Comparison of ENCODE assay signal across 16 cellular contexts in genomic region chr1:77680173-77680572, GRCh38. TPM values are rescaled to one million over a fixed set of nuclear protein-coding genes. Genes with fewer than 3 reads are reported as not detected.
DNase-seq lines count a peak whose midpoint lies in the region; ATAC-seq, FAIRE-seq and TF ChIP-seq lines count a peak whose summit lies in the region.
"Had no signal": no experiment of that assay in that cellular context is flagged by ENCODE, and none has a peak within 500 bp of the region (broad histone marks: within the 10 kb centered on the region; RNA-seq: fewer than 3 reads in every experiment).

No MANE protein-coding gene starts in this region.

- H3K27ac ChIP-seq in K562 (ENCODE audit: extremely low read depth, low read depth, low read length), result peak overlapping the region; percentile 60
- H3K27ac ChIP-seq: adrenal gland, left ventricle myocardium inferior had no signal

- H3K27me3 Mint-ChIP-seq in activated CD4-positive, alpha-beta T cell treated with anti-CD3 and anti-CD28 coated beads, Interleukin-2, amount 10 ng/mL, durations not matched to agents 7 days and 5 days, result no peaks in the 10 kb centered on the region

- intact Hi-C loops in K562 (cut with micrococcal nuclease), result loop anchor here (2.0 to 5.0 kb wide), 6 partner anchors 88 to 1893 kb away; partner anchors contain the start of genes DNAJB4, FUBP1 and RABGGTB

- POLR2A ChIA-PET in activated CD4-positive, alpha-beta T cell treated with anti-CD3 and anti-CD28 coated beads, Interleukin-2, amount 10 ng/mL, durations not matched to agents 7 days and 5 days (lab: Charles Lee), result interaction anchor here (0.9 kb wide), 1 partner anchor 11 kb away, joined by 4 read pairs; no protein-coding TSS in a partner anchor
- POLR2A ChIA-PET in K562 (lab: Yijun Ruan, JAX), result interaction anchor here (0.8 to 0.9 kb wide), 2 partner anchors 9 to 42 kb away, joined by 3 to 5 read pairs; no protein-coding TSS in a partner anchor

- in situ Hi-C loops in K562 (cut with MboI), result no loop called here
- in situ Hi-C loops in GM13977 (cut with MboI; ENCODE audit: low pct_unique_long_range_greater_than_20kb, low sequenced_read_pairs, unreplicated experiment), result no loop called here

- H3K9me3 Mint-ChIP-seq in activated CD4-positive, alpha-beta T cell treated with anti-CD3 and anti-CD28 coated beads, Interleukin-2, amount 10 ng/mL, durations not matched to agents 7 days and 5 days, result no peaks in the 10 kb centered on the region

- WGBS in K562 (ENCODE audit: insufficient coverage, low coverage, missing lambda C conversion rate), result 0% methylated on average over 2 of the region's 2 CpGs

- peaks cover 73% of the 10 kb centered on the region for H3K79me2 ChIP-seq in K562 (ENCODE audit: control insufficient read depth, insufficient read depth, low read length)

- H3K9ac ChIP-seq in K562 (ENCODE audit: insufficient read depth in 1 of 2, low read depth in 2 of 2, low read length in 2 of 2), result peak overlapping the region; percentile 53 to 98; a peak in 3 of 4 replicates
- no peak overlapping the region for H3K9ac ChIP-seq in skeletal muscle satellite cell (ENCODE audit: low read depth, low read length)

- ATAC-seq in K562, result peak; percentile 2

- no peaks in the 10 kb centered on the region; the same call in 1 of the 2 replicates for H4K20me1 ChIP-seq in K562 (replicated peaks; ENCODE audit: control insufficient read depth, insufficient read depth, low read length)

- H3K36me3 ChIP-seq in MG63 (no peaks in the 10 kb centered on the region; the same call in 1 of the 2 replicates), K562 (ENCODE audit: control insufficient read depth, insufficient read depth, low read length) (peaks cover 20% of the 10 kb centered on the region; the same call in 2 of the 3 replicates), skeletal muscle satellite cell (ENCODE audit: insufficient read depth, low read length) (no peaks in the 10 kb centered on the region)
- H3K36me3 ChIP-seq: adrenal gland, HAP-1, left ventricle myocardium inferior had no signal

- H3K4me3 Mint-ChIP-seq in activated CD4-positive, alpha-beta T cell treated with anti-CD3 and anti-CD28 coated beads, Interleukin-2, amount 10 ng/mL, durations not matched to agents 7 days and 5 days, result no peak overlapping the region

- no peak for DNase-seq in activated CD4-positive, alpha-beta T cell treated with anti-CD3 and anti-CD28 coated beads, Interleukin-2, amount 10 ng/mL, durations not matched to agents 7 days and 5 days
- DNase-seq in activated CD4-positive, alpha-beta T cell treated with anti-CD3 and anti-CD28 coated beads, Interleukin-2, amount 50 U/mL, for 48 hours, result no peak
- DNase-seq in MG63 (no peak), K562 (ENCODE audit: extremely low read depth in 1 of 4, low spot score in 3 of 4) (peak in 1 of 4 experiments; percentile 25), GM13977 (ENCODE audit: low spot score) (no peak), NCI-H345 (lab: John Stamatoyannopoulos, UW) (no peak), OCI-M1 (lab: John Stamatoyannopoulos, UW) (no peak)
- DNase-seq: dermis blood vessel endothelial cell; glutamatergic neuron; left ventricle myocardium inferior; NCI-H2227 treated with DMSO at 0.1 percent for 48 hours; SHP77 treated with DMSO at 0.1 percent for 48 hours; stimulated activated CD4-positive, alpha-beta T cell treated with anti-CD3 and anti-CD28 coated beads, Interleukin-2, amount 100 ng/mL, for 48 hours had no signal

- TF ChIP-seq EP300 in K562 (IDR thresholded peaks at IDR 0.05; ENCODE audit: low read length), result no peak

- H3K36me3 Mint-ChIP-seq in activated CD4-positive, alpha-beta T cell treated with anti-CD3 and anti-CD28 coated beads, Interleukin-2, amount 10 ng/mL, durations not matched to agents 7 days and 5 days (ENCODE audit: low read depth), result peaks cover 6% of the 10 kb centered on the region

- no TSS peak for BruUV-seq in K562 (replicated peaks; lab: Mats Ljungman, UMichigan)

- H3K4me3 ChIP-seq in MG63 (0 out of 2 replicates have a peak overlapping the region, but pooled peaks have one; percentile 70), K562 (peak overlapping the region; percentile 35), skeletal muscle satellite cell (ENCODE audit: low read length) (peak overlapping the region; percentile 15)
- H3K4me3 ChIP-seq: adrenal gland, left ventricle myocardium inferior had no signal

- H2AFZ ChIP-seq in K562 (ENCODE audit: low read depth, low read length), result no peak overlapping the region

- TF ChIP-seq RAD21 in K562 (CRISPR knock-in tag; conservative IDR thresholded peaks at IDR 0.05 in 1 of 2, IDR thresholded peaks at IDR 0.05 in 1 of 2), result no peak

- H3K4me2 ChIP-seq in K562 (ENCODE audit: insufficient read depth, low read length) (peak overlapping the region; percentile 82), skeletal muscle satellite cell (ENCODE audit: low read length) (peak overlapping the region; percentile 35)

- peaks cover 41% of the 10 kb centered on the region for H3K4me1 Mint-ChIP-seq in activated CD4-positive, alpha-beta T cell treated with anti-CD3 and anti-CD28 coated beads, Interleukin-2, amount 10 ng/mL, durations not matched to agents 7 days and 5 days

- CTCF ChIA-PET in activated CD4-positive, alpha-beta T cell treated with anti-CD3 and anti-CD28 coated beads, Interleukin-2, amount 10 ng/mL, durations not matched to agents 7 days and 5 days (lab: Charles Lee), result no interaction called here
- CTCF ChIA-PET in K562 (lab: Yijun Ruan, JAX; ENCODE audit: low intra/inter-chr PET ratio), result no interaction called here

- peak overlapping the region; percentile 41 for H3K27ac Mint-ChIP-seq in activated CD4-positive, alpha-beta T cell treated with anti-CD3 and anti-CD28 coated beads, Interleukin-2, amount 10 ng/mL, durations not matched to agents 7 days and 5 days

- H3K9me1 ChIP-seq in K562 (ENCODE audit: control insufficient read depth, insufficient read depth, low read length), result no peaks in the 10 kb centered on the region

- no peak for TF ChIP-seq CTCF in K562 (IDR thresholded peaks at IDR 0.05 in 2 of 3, conservative IDR thresholded peaks at IDR 0.05 in 1 of 3; ENCODE audit: insufficient read depth in 2 of 3, low read depth in 1 of 3, low read length in 3 of 3)
- no peak for TF ChIP-seq CTCF in GM13977 (IDR thresholded peaks at IDR 0.05; ENCODE audit: extremely low read depth, insufficient read depth, missing control alignments)

- H3K9me3 ChIP-seq in MG63 (no peaks in the 10 kb centered on the region), K562 (replicated peaks; ENCODE audit: control insufficient read depth, insufficient read depth, low read depth, low read length) (no peaks in the 10 kb centered on the region), skeletal muscle satellite cell (replicated peaks; ENCODE audit: low read length) (no peaks in the 10 kb centered on the region)
- H3K9me3 ChIP-seq: adrenal gland, HAP-1, left ventricle myocardium inferior had no signal

- no peaks in the 10 kb centered on the region for H3K27me3 ChIP-seq in MG63
- no peaks in the 10 kb centered on the region for H3K27me3 ChIP-seq in K562 (ENCODE audit: control insufficient read depth in 2 of 2, insufficient read depth in 2 of 2, low read length in 2 of 2)
- H3K27me3 ChIP-seq in skeletal muscle satellite cell (ENCODE audit: control insufficient read depth, insufficient read depth, low read length), result no peaks in the 10 kb centered on the region
- H3K27me3 ChIP-seq: adrenal gland had no signal

- TF ChIP-seq POLR2A in K562 (conservative IDR thresholded peaks at IDR 0.05), result no peak

- no peak for FAIRE-seq in K562 (lab: Jason Lieb, UNC)

- H3K4me1 ChIP-seq in K562 (replicated peaks in 1 of 2; ENCODE audit: control insufficient read depth in 2 of 2, insufficient read depth in 2 of 2, low read length in 2 of 2) (peaks cover 5 to 7% of the 10 kb centered on the region in 2 experiments), skeletal muscle satellite cell (ENCODE audit: control insufficient read depth, insufficient read depth, low read length) (peaks cover 34% of the 10 kb centered on the region)

TF ChIP-seq in K562, 482 proteins besides CTCF, POLR2A, EP300 and RAD21 (continues in another document):
- TF ChIP-seq ZNF263 (CRISPR knock-in tag; IDR thresholded peaks at IDR 0.05; ENCODE audit: borderline replicate concordance), result no peak
- TF ChIP-seq HDGF (IDR thresholded peaks at IDR 0.05), result peak; percentile 64; the same call in 1 of the 2 replicates
- no peak for TF ChIP-seq PRPF4 (IDR thresholded peaks at IDR 0.05; ENCODE audit: insufficient read depth, low read depth, low read length, poor library complexity, severe bottlenecking)
- 0 out of 2 replicates have a peak, but pooled peaks have one; percentile 18 for TF ChIP-seq NFIC (IDR thresholded peaks at IDR 0.05)
- no peak for TF ChIP-seq HMG20B (CRISPR knock-in tag; IDR thresholded peaks at IDR 0.05)
- TF ChIP-seq SMARCE1 (IDR thresholded peaks at IDR 0.05), result 0 out of 2 replicates have a peak, but pooled peaks have one; percentile 18
- TF ChIP-seq ILK (tag; IDR thresholded peaks at IDR 0.05; ENCODE audit: borderline replicate concordance, low read depth), result no peak
- no peak for TF ChIP-seq MXI1 (IDR thresholded peaks at IDR 0.05; ENCODE audit: low read depth, low read length)
- TF ChIP-seq ZNF274 (IDR thresholded peaks at IDR 0.05; ENCODE audit: borderline replicate concordance, low read depth, low read length), result no peak

RNA-seq across cellular contexts. Expression of gene ZZZ3, which starts 2.3 kb away (rescaled TPM):
- total RNA-seq in activated CD4-positive, alpha-beta T cell treated with anti-CD3 and anti-CD28 coated beads, Interleukin-2, amount 10 ng/mL, durations not matched to agents 7 days and 5 days, result 10 to 100 TPM; 34.2 to 39.5 TPM
- total RNA-seq in MG63 (2014; rRNA removed; shearing (Covaris generic); ENCODE audit: low replicate concordance), result 30.9 and 45.1 TPM in 2 replicates
- 56.5 and 166 TPM in 2 replicates for total RNA-seq in K562 (2011; cell fraction: chromatin; rRNA removed; ENCODE audit: low replicate concordance)
- 27.3 and 49.2 TPM in 2 replicates for total RNA-seq in K562 (2011; cell fraction: nucleolus; rRNA removed)
- total RNA-seq in K562 (2011; cell fraction: nucleoplasm; rRNA removed), result 115 and 192 TPM in 2 replicates
- total RNA-seq in K562 (2014; rRNA removed), result 59.3 and 64.0 TPM in 2 replicates
- total RNA-seq in K562 (2014; rRNA removed; fragmentation: Illumina TruSeq; extraction: Trizol), result 60.0 and 63.2 TPM in 2 replicates
- total RNA-seq in K562 (2015; rRNA removed; fragmentation: Illumina TruSeq; extraction: Trizol), result 59.5 and 62.7 TPM in 2 replicates
- total RNA-seq in K562 (2021), result 42.5 and 43.9 TPM in 2 replicates
- polyA plus RNA-seq in K562 (2011; rRNA removed), result 27.1 and 36.7 TPM in 2 replicates
- 10.5 and 19.1 TPM in 2 replicates for polyA plus RNA-seq in K562 (2011; cell fraction: cytosol; rRNA removed)
- 23.6 and 25.9 TPM in 2 replicates for polyA plus RNA-seq in K562 (2011; cell fraction: nucleus; rRNA removed)
- 21.0 and 24.2 TPM in 2 replicates for polyA plus RNA-seq in K562 (2012)
- polyA plus RNA-seq in K562 (2014; fragmentation: Illumina TruSeq; extraction: Trizol), result 30.6 and 32.8 TPM in 2 replicates
- 10 to 100 TPM; 13.9 to 18.5 TPM for polyA plus RNA-seq in K562 (2014; fragmentation: Nextera tagmentation; extraction: Ambion mirVana)
- 28.7 and 37.2 TPM in 2 replicates for polyA plus RNA-seq in K562 (2014; rRNA removed)
- polyA minus RNA-seq in K562 (2011; rRNA and poly(A)+ RNA removed), result 79.6 and 85.2 TPM in 2 replicates
- polyA minus RNA-seq in K562 (2011; cell fraction: cytosol; rRNA and poly(A)+ RNA removed), result 29.5 and 30.7 TPM in 2 replicates
- 56.1 and 75.1 TPM in 2 replicates for polyA minus RNA-seq in K562 (2011; cell fraction: nucleus; rRNA and poly(A)+ RNA removed)
- 56.1 and 60.3 TPM in 2 replicates for total RNA-seq in skeletal muscle satellite cell (2012; rRNA removed)

Comparison
In these comparisons a context has a peak if more than half of its experiments do, and no peak if none do; other contexts are left out.
1. H3K4me3 ChIP-seq: peak in every context shown above with its lines; median percentile 70 in MG63; 35 in K562; 15 in skeletal muscle satellite cell.